21 cellular contexts compared by ENCODE assay signal in genomic region chr5:134020188-134020587, GRCh38. TPM values are rescaled to one million over a fixed set of nuclear protein-coding genes. Genes with fewer than 3 reads are reported as not detected.
DNase-seq lines count a peak whose midpoint lies in the region; ATAC-seq and TF ChIP-seq lines count a peak whose summit lies in the region.
"Had no signal": no experiment of that assay in that cellular context is flagged by ENCODE, and none has a peak within 500 bp of the region (broad histone marks: within the 10 kb centered on the region; RNA-seq: fewer than 3 reads in every experiment).

No MANE protein-coding gene starts in this region.

- DNase-seq in HT-29 (ENCODE audit: low spot score) (peak; percentile 78), breast epithelium (ENCODE audit: low spot score in 2 of 2) (no peak), spleen (peak; percentile 33), heart left ventricle (no peak), ACHN (no peak), ecto neural progenitor cell (ENCODE audit: low spot score) (no peak)
- no peak for DNase-seq in activated CD4-positive, alpha-beta memory T cell treated with anti-CD3 and anti-CD28 coated beads, Interleukin-2, amount 10 ng/mL, durations not matched to agents 7 days and 5 days
- DNase-seq: activated CD4-positive, alpha-beta T cell treated with anti-CD3 and anti-CD28 coated beads, Interleukin-2, amount 50 U/mL, for 4 hours; activated T-cell treated with anti-CD3 and anti-CD28 coated beads for 4 hours; amygdala; central memory CD4-positive, alpha-beta T cell; DND-41; head of caudate nucleus; immature natural killer cell; KG1; NCI-H1930; retina had no signal

- H3K9me3 ChIP-seq in breast epithelium: no peaks in the 10 kb centered on the region
- no peaks in the 10 kb centered on the region for H3K9me3 ChIP-seq in liver (ENCODE audit: control insufficient read depth in 4 of 4, low read length in 3 of 4)
- H3K9me3 ChIP-seq in spleen: no peaks in the 10 kb centered on the region
- no peaks in the 10 kb centered on the region for H3K9me3 ChIP-seq in heart left ventricle
- H3K9me3 ChIP-seq: thoracic aorta had no signal

- ATAC-seq in heart left ventricle: no peak
- ATAC-seq: Right ventricle myocardium inferior had no signal

- WGBS in liver: 25% methylated on average over 4 of the region's 4 CpGs
- 39 to 55% (median 50%) methylated on average over 4 of the region's 4 CpGs for WGBS in spleen, 5 donors
- 71 to 81% (median 78%) methylated on average over 4 of the region's 4 CpGs for WGBS in heart left ventricle, 4 donors

- H3K27me3 ChIP-seq in breast epithelium: no peaks in the 10 kb centered on the region
- H3K27me3 ChIP-seq in liver (ENCODE audit: control insufficient read depth in 4 of 4, insufficient read depth in 4 of 4, low read length in 3 of 4): no peaks in the 10 kb centered on the region
- peaks cover 0 to 7% (median 0%) of the 10 kb centered on the region in 7 donors for H3K27me3 ChIP-seq in spleen (replicated peaks in 1 of 7)
- H3K27me3 ChIP-seq in heart left ventricle: no peaks in the 10 kb centered on the region

- H3K27ac ChIP-seq in breast epithelium: peak overlapping the region; percentile 82 to 83
- H3K27ac ChIP-seq in liver (ENCODE audit: low read depth in 1 of 2, low read length in 2 of 2): peak overlapping the region; percentile 69 to 84
- no peak overlapping the region for H3K27ac ChIP-seq in spleen
- no peak overlapping the region for H3K27ac ChIP-seq in heart left ventricle
- H3K27ac ChIP-seq: thoracic aorta, VCaP had no signal

- POLR2A ChIA-PET in activated CD4-positive, alpha-beta memory T cell treated with anti-CD3 and anti-CD28 coated beads, Interleukin-2, amount 10 ng/mL, durations not matched to agents 7 days and 5 days (lab: Charles Lee): interaction anchor here (1.6 kb wide), 1 partner anchor 15 kb away, joined by 7 read pairs; the partner anchor contains the start of gene VDAC1

- H3K27me3 Mint-ChIP-seq in activated CD4-positive, alpha-beta memory T cell treated with anti-CD3 and anti-CD28 coated beads, Interleukin-2, amount 10 ng/mL, durations not matched to agents 7 days and 5 days: peaks cover 7% of the 10 kb centered on the region

- H3K36me3 Mint-ChIP-seq in activated CD4-positive, alpha-beta memory T cell treated with anti-CD3 and anti-CD28 coated beads, Interleukin-2, amount 10 ng/mL, durations not matched to agents 7 days and 5 days (ENCODE audit: low read depth): no peaks in the 10 kb centered on the region
- H3K36me3 Mint-ChIP-seq: immature natural killer cell had no signal

- TF ChIP-seq POLR2A in breast epithelium (IDR thresholded peaks at IDR 0.05) (no peak), spleen (IDR thresholded peaks at IDR 0.05) (no peak), heart left ventricle (IDR thresholded peaks at IDR 0.05) (no peak)

- no peaks in the 10 kb centered on the region for H3K4me1 Mint-ChIP-seq in activated CD4-positive, alpha-beta memory T cell treated with anti-CD3 and anti-CD28 coated beads, Interleukin-2, amount 10 ng/mL, durations not matched to agents 7 days and 5 days
- H3K4me1 Mint-ChIP-seq: immature natural killer cell had no signal

- no peak for TF ChIP-seq CTCF in breast epithelium (IDR thresholded peaks at IDR 0.05)
- TF ChIP-seq CTCF in liver (IDR thresholded peaks at IDR 0.05; ENCODE audit: low read depth, low read length, missing input control): no peak
- TF ChIP-seq CTCF in spleen (IDR thresholded peaks at IDR 0.05 in 8 of 11, conservative IDR thresholded peaks at IDR 0.05 in 3 of 11): no peak
- TF ChIP-seq CTCF in heart left ventricle (IDR thresholded peaks at IDR 0.05): no peak

- no peak overlapping the region for H3K4me3 Mint-ChIP-seq in activated CD4-positive, alpha-beta memory T cell treated with anti-CD3 and anti-CD28 coated beads, Interleukin-2, amount 10 ng/mL, durations not matched to agents 7 days and 5 days
- H3K4me3 Mint-ChIP-seq: immature natural killer cell had no signal

- H3K9me3 Mint-ChIP-seq in activated CD4-positive, alpha-beta memory T cell treated with anti-CD3 and anti-CD28 coated beads, Interleukin-2, amount 10 ng/mL, durations not matched to agents 7 days and 5 days: no peaks in the 10 kb centered on the region
- H3K9me3 Mint-ChIP-seq: immature natural killer cell had no signal

- intact Hi-C loops in breast epithelium (cut with DNase I; ENCODE audit: low total_unique reads): no loop called here
- intact Hi-C loops in spleen (cut with DNase I; ENCODE audit: low total_unique reads): no loop called here
- intact Hi-C loops in heart left ventricle (cut with DNase I): no loop called here

- CTCF ChIA-PET in activated CD4-positive, alpha-beta memory T cell treated with anti-CD3 and anti-CD28 coated beads, Interleukin-2, amount 10 ng/mL, durations not matched to agents 7 days and 5 days (lab: Charles Lee): interaction anchor here (2.2 kb wide), 1 partner anchor 19 kb away, joined by 12 read pairs; no protein-coding TSS in a partner anchor

- H3K27ac Mint-ChIP-seq in activated CD4-positive, alpha-beta memory T cell treated with anti-CD3 and anti-CD28 coated beads, Interleukin-2, amount 10 ng/mL, durations not matched to agents 7 days and 5 days: no peak overlapping the region
- H3K27ac Mint-ChIP-seq: immature natural killer cell had no signal

- peak overlapping the region in 1 of 2 donors; percentile 29 for H3K9ac ChIP-seq in liver (ENCODE audit: low read depth in 1 of 2, low read length in 2 of 2)

- H3K36me3 ChIP-seq in breast epithelium (no peaks in the 10 kb centered on the region), liver (ENCODE audit: control insufficient read depth in 4 of 4, insufficient read depth in 3 of 4, low read depth in 1 of 4, low read length in 3 of 4) (no peaks in the 10 kb centered on the region), spleen (no peaks in the 10 kb centered on the region), heart left ventricle (no peaks in the 10 kb centered on the region)
- H3K36me3 ChIP-seq: thoracic aorta had no signal

- H3K4me3 ChIP-seq in breast epithelium: no peak overlapping the region
- no peak overlapping the region for H3K4me3 ChIP-seq in liver (ENCODE audit: low read depth in 1 of 3, low read length in 3 of 3)
- H3K4me3 ChIP-seq in spleen: no peak overlapping the region
- no peak overlapping the region for H3K4me3 ChIP-seq in heart left ventricle
- H3K4me3 ChIP-seq: thoracic aorta had no signal

- H3K4me1 ChIP-seq in breast epithelium (peaks cover 0 to 5% of the 10 kb centered on the region in 2 donors), liver (ENCODE audit: control insufficient read depth in 4 of 4, insufficient read depth in 4 of 4, low read length in 3 of 4) (peaks cover 9 to 36% (median 23%) of the 10 kb centered on the region in 4 donors), spleen (no peaks in the 10 kb centered on the region), heart left ventricle (peaks cover 0 to 31% (median 2%) of the 10 kb centered on the region in 12 donors)

- in situ Hi-C loops in ACHN (cut with HindIII; ENCODE audit: low pct_ligation_motif_present, low pct_unique_long_range_greater_than_20kb, low sequenced_read_pairs): no loop called here

- no peak for TF ChIP-seq RAD21 in liver (IDR thresholded peaks at IDR 0.05)

TF ChIP-seq in liver, 16 proteins besides CTCF, POLR2A, EP300 and RAD21 (continues in another document):
- TF ChIP-seq YY1 (IDR thresholded peaks at IDR 0.05): peak; percentile 52
- TF ChIP-seq FOXA1 (IDR thresholded peaks at IDR 0.05): no peak
- TF ChIP-seq HNF4A (conservative IDR thresholded peaks at IDR 0.05): peak; percentile 86 to 90
- no peak for TF ChIP-seq TAF1 (conservative IDR thresholded peaks at IDR 0.05)
- peak; percentile 55 to 79 for TF ChIP-seq RXRA (IDR thresholded peaks at IDR 0.05)
- TF ChIP-seq REST (IDR thresholded peaks at IDR 0.05): peak; percentile 37

RNA-seq across cellular contexts. Expression of gene VDAC1, which starts 15.4 kb away (rescaled TPM):
- total RNA-seq in HT-29 (2014; rRNA removed; shearing (Covaris generic)): 116 and 129 TPM in 2 replicates
- 100 to 1,000 TPM; 113 to 141 (median 118) TPM for total RNA-seq in breast epithelium
- total RNA-seq in liver: 100 to 1,000 TPM in 1 of 2 donors, 10 to 100 TPM in 1; 85.4 to 132 TPM
- polyA plus RNA-seq in liver: 100 to 1,000 TPM; 109 to 139 TPM
- total RNA-seq in spleen: 100 to 1,000 TPM in 1 of 7 donors, 10 to 100 TPM in 6; 69.2 to 100 (median 86.4) TPM
- polyA plus RNA-seq in spleen: 10 to 100 TPM; 53.3 to 84.0 (median 76.2) TPM
- 100 to 1,000 TPM; 379 to 596 (median 548) TPM for total RNA-seq in heart left ventricle
- 100 to 1,000 TPM; 421 to 430 TPM for polyA plus RNA-seq in heart left ventricle
- 100 to 1,000 TPM; 216 to 218 TPM for total RNA-seq in activated CD4-positive, alpha-beta memory T cell treated with anti-CD3 and anti-CD28 coated beads, Interleukin-2, amount 10 ng/mL, durations not matched to agents 7 days and 5 days

RNA-seq across cellular contexts. Expression of gene C5orf15, which starts 51.8 kb away (rescaled TPM):
- total RNA-seq in HT-29 (2014; rRNA removed; shearing (Covaris generic)): 25.0 and 32.2 TPM in 2 replicates
- total RNA-seq in breast epithelium (10 to 100 TPM; 40.6 to 68.9 (median 41.0) TPM), liver (10 to 100 TPM; 27.1 to 32.4 TPM), spleen (10 to 100 TPM; 25.4 to 49.6 (median 28.6) TPM), heart left ventricle (10 to 100 TPM; 30.9 to 68.6 (median 37.1) TPM)
- polyA plus RNA-seq in liver (10 to 100 TPM; 21.2 to 30.3 TPM), spleen (10 to 100 TPM; 28.1 to 28.8 (median 28.4) TPM), heart left ventricle (10 to 100 TPM; 15.8 to 35.8 TPM)
- total RNA-seq in activated CD4-positive, alpha-beta memory T cell treated with anti-CD3 and anti-CD28 coated beads, Interleukin-2, amount 10 ng/mL, durations not matched to agents 7 days and 5 days: 10 to 100 TPM; 24.4 to 27.7 TPM

Comparison
In these comparisons a context has a peak if more than half of its experiments do, and no peak if none do; other contexts are left out.
1. DNase-seq: peak in HT-29 (single experiment) and spleen (single experiment); none in breast epithelium (0 of 2), heart left ventricle (0 of 5), ACHN (single experiment), ecto neural progenitor cell (single experiment) and activated CD4-positive, alpha-beta memory T cell treated with anti-CD3 and anti-CD28 coated beads, Interleukin-2, amount 10 ng/mL, durations not matched to agents 7 days and 5 days (single experiment).
2. H3K27ac ChIP-seq: peak in breast epithelium (2 of 2) and liver (2 of 2); none in spleen (0 of 8) and heart left ventricle (0 of 12).